Comparison of ENCODE assay signal across 8 cellular contexts in the genomic region with DNA sequence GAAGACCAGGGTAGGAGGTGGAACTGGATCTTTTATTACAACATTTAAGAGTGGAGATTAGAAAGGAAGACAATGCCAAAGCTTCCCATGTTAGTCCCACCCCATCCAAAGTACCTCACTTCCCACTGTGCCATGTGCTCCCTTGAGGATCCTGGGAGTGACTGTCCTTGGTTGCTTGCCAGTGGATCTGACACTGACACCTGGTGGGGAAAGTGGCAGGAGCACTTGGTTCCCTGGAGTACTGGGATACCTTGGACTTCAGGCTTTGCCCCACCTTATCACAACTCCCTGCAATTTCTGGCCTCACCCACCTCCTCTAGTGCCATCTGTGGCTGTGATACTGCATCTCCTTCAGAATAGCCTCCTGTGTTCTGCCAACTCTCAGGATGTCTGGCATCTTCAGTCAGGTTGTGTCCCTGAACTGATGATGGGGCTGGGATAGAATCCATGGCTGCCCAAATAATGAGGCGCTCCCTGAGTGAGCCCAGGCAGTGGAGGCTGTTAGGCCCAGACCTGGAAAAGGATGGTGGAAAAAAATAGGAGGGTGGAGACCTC. TPM values are rescaled to one million over a fixed set of nuclear protein-coding genes. Genes with fewer than 3 reads are reported as not detected.
A peak's percentile ranks its signal among the peaks of the same experiment; 100 is the strongest.
DNase-seq lines count a peak whose midpoint lies in the region; ATAC-seq and FAIRE-seq lines count a peak whose summit lies in the region.

No MANE protein-coding gene starts in this region.

- no peak for FAIRE-seq in urothelium cell line (lab: Jason Lieb, UNC)

- DNase-seq in Right ventricle myocardium superior = no peak
- DNase-seq in cardiac septum (ENCODE audit: low spot score) = no peak
- peak; percentile 93 for DNase-seq in NCI-H2171 treated with DMSO at 0.1 percent for 48 hours (lab: John Stamatoyannopoulos, UW)
- peak; percentile 54 for DNase-seq in astrocyte of the hippocampus (ENCODE audit: low read depth, low spot score)
- DNase-seq in kidney tubule cell (ENCODE audit: low spot score) = peak; percentile 84
- DNase-seq in urothelium cell line (ENCODE audit: low spot score) = peak; percentile 49
- DNase-seq in stimulated activated naive CD4-positive, alpha-beta T cell treated with Interleukin-2 at 50 U/mL for 16 hours (lab: John Stamatoyannopoulos, UW) = no peak

- intact Hi-C loops in Right ventricle myocardium superior (cut with DNase I) (no loop called here), cardiac septum (cut with DNase I) (no loop called here)

- ATAC-seq in Right ventricle myocardium superior (ENCODE audit: poor library complexity) = peak; percentile 6
- no peak for ATAC-seq in HG02642 (IDR thresholded peaks at IDR 0.05; ENCODE audit: poor library complexity, unreplicated experiment)

RNA-seq across cellular contexts. Expression of a gene that starts 1.3 kb away (rescaled TPM):
- total RNA-seq in Right ventricle myocardium superior (1.4 TPM), cardiac septum (2.2 TPM)

RNA-seq across cellular contexts. Expression of a gene that starts 16.6 kb away (rescaled TPM):
- total RNA-seq in Right ventricle myocardium superior (1,060 TPM), cardiac septum (943 TPM)

RNA-seq across cellular contexts. Expression of a gene that starts 24.5 kb away (rescaled TPM):
- total RNA-seq in Right ventricle myocardium superior (0.19 TPM), cardiac septum (0.43 TPM)

RNA-seq across cellular contexts. Expression of a gene that starts 24.9 kb away (rescaled TPM):
- total RNA-seq in Right ventricle myocardium superior (9.4 TPM), cardiac septum (11.7 TPM)

RNA-seq across cellular contexts. Expression of a gene that starts 29.2 kb away (rescaled TPM):
- total RNA-seq in Right ventricle myocardium superior (131 TPM), cardiac septum (176 TPM)

Comparison
In these comparisons a context has a peak if more than half of its experiments do, and no peak if none do; other contexts are left out.
1. DNase-seq: peak in NCI-H2171 treated with DMSO at 0.1 percent for 48 hours (single experiment), astrocyte of the hippocampus (single experiment), kidney tubule cell (single experiment) and urothelium cell line (single experiment); none in Right ventricle myocardium superior (single experiment), cardiac septum (single experiment) and stimulated activated naive CD4-positive, alpha-beta T cell treated with Interleukin-2 at 50 U/mL for 16 hours (single experiment).